In genomic region chr19:1725100-1726064, GRCh38 we compare ENCODE assay signal across 8 cellular contexts. TPM values are rescaled to one million over a fixed set of nuclear protein-coding genes. Genes with fewer than 3 reads are reported as not detected.
A peak's percentile ranks its signal among the peaks of the same experiment; 100 is the strongest.
DNase-seq lines count a peak whose midpoint lies in the region; ATAC-seq and TF ChIP-seq lines count a peak whose summit lies in the region.

No MANE protein-coding gene starts in this region.

- H3K4me3 ChIP-seq in body of pancreas = no peak overlapping the region
- peak overlapping the region; percentile 72 for H3K4me3 ChIP-seq in iPS-18c (ENCODE audit: insufficient read depth, low read depth, low read length)
- peak overlapping the region; percentile 74 for H3K4me3 ChIP-seq in skeletal muscle satellite cell (ENCODE audit: low read length)

- peak; percentile 89 for ATAC-seq in body of pancreas
- ATAC-seq in GM21576 (IDR thresholded peaks at IDR 0.05; ENCODE audit: unreplicated experiment) = no peak
- ATAC-seq in GM21367 (IDR thresholded peaks at IDR 0.05; ENCODE audit: unreplicated experiment) = no peak

- peak; percentile 16 for DNase-seq in activated CD4-positive, alpha-beta T cell treated with anti-CD3 and anti-CD28 coated beads for 1 hour
- no peak for DNase-seq in activated CD4-positive, alpha-beta T cell treated with anti-CD3 and anti-CD28 coated beads, Interleukin-2, amount 50 U/mL, for 1 hour
- DNase-seq in OCI-M1 (lab: John Stamatoyannopoulos, UW) = peak; percentile 37
- peak; percentile 69 to 79 (median 72) for DNase-seq in body of pancreas

- 20 to 80% methylated on average over 7 to 33 of the region's 90 CpGs for WGBS in body of pancreas, 2 donors

- intact Hi-C loops in body of pancreas (cut with DNase I) = no loop called here

- TF ChIP-seq CTCF in body of pancreas (IDR thresholded peaks at IDR 0.05) = peak in 1 of 7 experiments; percentile 17

- H3K27ac ChIP-seq in body of pancreas = no peak overlapping the region

- H3K27me3 ChIP-seq in body of pancreas = peaks cover 0 to 18% of the 10 kb centered on the region in 2 donors
- peaks cover 53% of the 10 kb centered on the region for H3K27me3 ChIP-seq in skeletal muscle satellite cell (ENCODE audit: control insufficient read depth, insufficient read depth, low read length)

- no peaks in the 10 kb centered on the region for H3K36me3 ChIP-seq in body of pancreas (replicated peaks in 1 of 2; ENCODE audit: insufficient read depth in 1 of 2, low read depth in 2 of 2)
- no peaks in the 10 kb centered on the region for H3K36me3 ChIP-seq in skeletal muscle satellite cell (ENCODE audit: insufficient read depth, low read length)

- peaks cover 14% of the 10 kb centered on the region for H3K4me1 ChIP-seq in body of pancreas
- peaks cover 2% of the 10 kb centered on the region for H3K4me1 ChIP-seq in skeletal muscle satellite cell (ENCODE audit: control insufficient read depth, insufficient read depth, low read length)

- peak overlapping the region; percentile 95 for H3K4me2 ChIP-seq in skeletal muscle satellite cell (ENCODE audit: low read length)

- no peak for TF ChIP-seq POLR2A in body of pancreas (IDR thresholded peaks at IDR 0.05)

- H3K9me3 ChIP-seq in body of pancreas = no peaks in the 10 kb centered on the region
- H3K9me3 ChIP-seq in iPS-18c (ENCODE audit: control insufficient read depth, insufficient read depth, low read length) = no peaks in the 10 kb centered on the region
- H3K9me3 ChIP-seq in skeletal muscle satellite cell (replicated peaks; ENCODE audit: low read length) = no peaks in the 10 kb centered on the region

- H3K9ac ChIP-seq in skeletal muscle satellite cell (ENCODE audit: low read depth, low read length) = peak overlapping the region; percentile 74

RNA-seq across cellular contexts. Expression of gene ONECUT3, which starts 27.9 kb away (rescaled TPM):
- under 1 TPM in 1 of 2 donors, not detected in 1; 0.26 TPM for total RNA-seq in body of pancreas
- not detected in 2 replicates for total RNA-seq in skeletal muscle satellite cell (2012; rRNA removed)

Comparison
In these comparisons a context has a peak if more than half of its experiments do, and no peak if none do; other contexts are left out.
1. H3K4me3 ChIP-seq: peak in iPS-18c (single experiment) and skeletal muscle satellite cell (single experiment); none in body of pancreas (0 of 2).